18 cellular contexts compared by ENCODE assay signal in the genomic region with DNA sequence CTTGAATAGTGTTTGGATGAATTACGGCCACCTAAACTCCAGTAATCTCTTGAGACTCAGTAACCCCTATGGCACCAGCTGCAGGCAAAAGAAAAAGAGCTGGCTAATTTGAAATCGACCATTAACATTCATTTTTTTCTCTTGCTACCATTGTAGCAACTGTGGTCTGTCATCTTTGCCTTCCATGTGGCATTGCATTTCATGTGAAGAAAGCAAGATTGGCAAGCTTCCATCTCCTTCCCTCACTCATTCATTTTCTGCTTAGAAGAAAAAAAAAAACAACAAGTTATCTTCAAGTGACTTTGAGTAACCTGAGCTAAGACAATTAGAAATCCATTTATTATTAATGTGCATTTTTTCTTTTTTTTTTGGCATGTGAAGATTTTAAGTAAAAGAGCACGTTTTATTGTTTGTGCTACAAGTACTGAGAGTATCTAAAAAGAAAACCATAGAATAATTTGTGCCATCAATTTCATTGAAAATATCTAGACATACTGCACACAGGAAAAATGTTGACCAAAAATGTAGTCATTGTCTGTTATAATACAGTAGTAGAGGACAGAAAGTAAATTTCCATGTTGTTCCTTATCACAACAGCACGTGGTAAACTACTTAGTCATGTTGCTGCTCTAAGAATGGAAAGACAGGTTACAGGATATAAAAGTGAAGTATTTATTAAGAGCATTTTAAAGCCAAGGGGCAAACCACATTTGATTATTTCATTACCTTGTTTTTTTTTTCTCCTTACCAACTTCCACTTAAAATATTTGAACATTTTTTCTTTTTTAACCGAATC.
DNase-seq lines count a peak whose midpoint lies in the region; ATAC-seq and TF ChIP-seq lines count a peak whose summit lies in the region.
"Had no signal": no experiment of that assay in that cellular context is flagged by ENCODE, and none has a peak within 500 bp of the region (broad histone marks: within the 10 kb centered on the region; RNA-seq: fewer than 3 reads in every experiment).

No MANE protein-coding gene starts in this region.

- WGBS in hepatocyte (ENCODE audit: low lambda C conversion rate, missing lambda C conversion rate), result 66% methylated on average over 5 of the region's 5 CpGs

- peak; percentile 25 for DNase-seq in EH (ENCODE audit: low read depth)
- peak; percentile 58 for DNase-seq in HS-27A (ENCODE audit: low read depth)
- DNase-seq in SK-N-DZ (ENCODE audit: low spot score), result peak; percentile 16
- DNase-seq in fibroblast of peridontal ligament (ENCODE audit: extremely low read depth), result peak; percentile 44
- DNase-seq in SKM-1 (lab: John Stamatoyannopoulos, UW; ENCODE audit: unreplicated experiment), result no peak
- DNase-seq in Caco-2, result no peak
- no peak for DNase-seq in hepatocyte (ENCODE audit: low spot score)
- DNase-seq: activated B cell treated with CpG ODN at 0.5 μM for 24 hours; activated CD8-positive, alpha-beta memory T cell treated with anti-CD3 and anti-CD28 coated beads, Interleukin-2, amount 50 U/mL, for 4 hours; activated naive CD4-positive, alpha-beta T cell treated with anti-CD3 and anti-CD28 coated beads, Interleukin-2, amount 10 ng/mL, durations not matched to agents 7 days and 5 days; esophagus squamous epithelium; NCI-H1048; NK-92 treated with Interleukin-12 subunit alpha and Interleukin-12 subunit beta, amount 100 ng/mL, for 24 hours; nucleus accumbens; spleen had no signal

- no peaks in the 10 kb centered on the region for H3K4me1 Mint-ChIP-seq in Caco-2 (ENCODE audit: low read depth, unreplicated experiment)

- no peaks in the 10 kb centered on the region for H3K9me2 ChIP-seq in hepatocyte (replicated peaks; ENCODE audit: insufficient read depth)

- POLR2A ChIA-PET in Caco-2 (lab: Charles Lee), result no interaction called here

- no peaks in the 10 kb centered on the region for H4K20me1 ChIP-seq in hepatocyte (ENCODE audit: insufficient read depth, poor library complexity, severe bottlenecking)

- H3K4me3 Mint-ChIP-seq in Caco-2 (ENCODE audit: unreplicated experiment), result no peak overlapping the region
- H3K4me3 Mint-ChIP-seq: activated B cell treated with CpG ODN at 0.5 μM for 24 hours; activated naive CD4-positive, alpha-beta T cell treated with anti-CD3 and anti-CD28 coated beads, Interleukin-2, amount 10 ng/mL, durations not matched to agents 7 days and 5 days had no signal

- H3K4me2 ChIP-seq in hepatocyte, result no peak overlapping the region

- intact Hi-C loops in Caco-2 (cut with micrococcal nuclease; ENCODE audit: unreplicated experiment), result no loop called here

- H3K27ac ChIP-seq in hepatocyte, result no peak overlapping the region
- H3K27ac ChIP-seq: C4-2B, esophagus squamous epithelium, SK-N-MC, spleen had no signal

- CTCF ChIA-PET in Caco-2 (lab: Charles Lee), result no interaction called here

- no peaks in the 10 kb centered on the region for H3K79me2 ChIP-seq in hepatocyte

- no peaks in the 10 kb centered on the region for H3K9me3 Mint-ChIP-seq in Caco-2 (ENCODE audit: unreplicated experiment)
- H3K9me3 Mint-ChIP-seq: activated B cell treated with CpG ODN at 0.5 μM for 24 hours; activated naive CD4-positive, alpha-beta T cell treated with anti-CD3 and anti-CD28 coated beads, Interleukin-2, amount 10 ng/mL, durations not matched to agents 7 days and 5 days had no signal

- TF ChIP-seq CTCF in Caco-2 (IDR thresholded peaks at IDR 0.05; ENCODE audit: insufficient read depth in 1 of 2, low read depth in 1 of 2, low read length in 1 of 2, severe bottlenecking in 1 of 2, unreplicated experiment in 1 of 2) (no peak), hepatocyte (IDR thresholded peaks at IDR 0.05; ENCODE audit: poor library complexity) (no peak)

- H3K27ac Mint-ChIP-seq in Caco-2 (ENCODE audit: unreplicated experiment), result no peak overlapping the region
- H3K27ac Mint-ChIP-seq: activated B cell treated with CpG ODN at 0.5 μM for 24 hours; activated naive CD4-positive, alpha-beta T cell treated with anti-CD3 and anti-CD28 coated beads, Interleukin-2, amount 10 ng/mL, durations not matched to agents 7 days and 5 days had no signal

- BruUV-seq in Caco-2 (replicated peaks; lab: Mats Ljungman, UMichigan), result no TSS peak

- H3K27me3 Mint-ChIP-seq in Caco-2 (ENCODE audit: insufficient read depth, unreplicated experiment), result peaks cover 16% of the 10 kb centered on the region
- H3K27me3 Mint-ChIP-seq: activated B cell treated with CpG ODN at 0.5 μM for 24 hours had no signal

- no peak for ATAC-seq in HG03039 (IDR thresholded peaks at IDR 0.05; ENCODE audit: unreplicated experiment)

- H3K4me1 ChIP-seq in Caco-2 (no peaks in the 10 kb centered on the region), hepatocyte (ENCODE audit: insufficient read depth) (no peaks in the 10 kb centered on the region)

- no peaks in the 10 kb centered on the region for H3K9me3 ChIP-seq in Caco-2
- H3K9me3 ChIP-seq in hepatocyte (ENCODE audit: low read depth), result no peaks in the 10 kb centered on the region
- H3K9me3 ChIP-seq: esophagus squamous epithelium, spleen had no signal

- H3K36me3 Mint-ChIP-seq in Caco-2 (ENCODE audit: insufficient read depth, unreplicated experiment), result no peaks in the 10 kb centered on the region
- H3K36me3 Mint-ChIP-seq: activated naive CD4-positive, alpha-beta T cell treated with anti-CD3 and anti-CD28 coated beads, Interleukin-2, amount 10 ng/mL, durations not matched to agents 7 days and 5 days had no signal

- no peak overlapping the region for H2AFZ ChIP-seq in hepatocyte

- no peaks in the 10 kb centered on the region for H3K36me3 ChIP-seq in Caco-2 (ENCODE audit: control insufficient read depth, insufficient read depth, low read length)
- no peaks in the 10 kb centered on the region for H3K36me3 ChIP-seq in hepatocyte (replicated peaks; ENCODE audit: insufficient read depth, low read depth)
- H3K36me3 ChIP-seq: esophagus squamous epithelium, spleen had no signal

- H3K4me3 ChIP-seq in Caco-2 (ENCODE audit: low read depth, low read length) (no peak overlapping the region), hepatocyte (no peak overlapping the region)
- H3K4me3 ChIP-seq: esophagus squamous epithelium, SK-N-MC, spleen had no signal

- H3K27me3 ChIP-seq in Caco-2 (replicated peaks; ENCODE audit: control insufficient read depth, insufficient read depth, low read length), result no peaks in the 10 kb centered on the region
- no peaks in the 10 kb centered on the region for H3K27me3 ChIP-seq in hepatocyte
- H3K27me3 ChIP-seq: esophagus squamous epithelium, spleen had no signal

Comparison
In these comparisons a context has a peak if more than half of its experiments do, and no peak if none do; other contexts are left out.
1. DNase-seq: peak in EH (single experiment), HS-27A (single experiment), SK-N-DZ (single experiment) and fibroblast of peridontal ligament (single experiment); none in SKM-1 (single experiment), Caco-2 (0 of 2) and hepatocyte (single experiment).